In genomic region chr10:90993340-90993739, GRCh38 we compare ENCODE assay signal across 13 cellular contexts.
A peak's percentile ranks its signal among the peaks of the same experiment; 100 is the strongest.
DNase-seq lines count a peak whose midpoint lies in the region; ATAC-seq, FAIRE-seq and TF ChIP-seq lines count a peak whose summit lies in the region.
"Had no signal": no experiment of that assay in that cellular context is flagged by ENCODE, and none has a peak within 500 bp of the region (broad histone marks: within the 10 kb centered on the region; RNA-seq: fewer than 3 reads in every experiment).

No MANE protein-coding gene starts in this region.

- no peak overlapping the region for H3K27ac ChIP-seq in naive thymus-derived CD4-positive, alpha-beta T cell (ENCODE audit: low read depth, low read length)
- no peak overlapping the region for H3K27ac ChIP-seq in prostate gland

- peak overlapping the region; percentile 40 for H3K27ac Mint-ChIP-seq in dendritic cell treated with granulocyte-macrophage colony-stimulating factor and Interleukin-4, amounts not matched to agents 40 ng/mL and 50 ng/mL, for 4 days
- H3K27ac Mint-ChIP-seq in naive thymus-derived CD4-positive, alpha-beta T cell = no peak overlapping the region
- H3K27ac Mint-ChIP-seq: type B pancreatic cell had no signal

- H3K4me1 Mint-ChIP-seq in dendritic cell treated with granulocyte-macrophage colony-stimulating factor and Interleukin-4, amounts not matched to agents 40 ng/mL and 50 ng/mL, for 4 days (ENCODE audit: low read depth) = peaks cover 5% of the 10 kb centered on the region
- H3K4me1 Mint-ChIP-seq in naive thymus-derived CD4-positive, alpha-beta T cell = no peaks in the 10 kb centered on the region

- no peaks in the 10 kb centered on the region for H3K9me3 ChIP-seq in naive thymus-derived CD4-positive, alpha-beta T cell (ENCODE audit: control insufficient read depth in 2 of 3, low read length in 3 of 3)
- H3K9me3 ChIP-seq in prostate gland = no peaks in the 10 kb centered on the region

- 83% methylated on average over 3 of the region's 3 CpGs for WGBS in prostate gland

- CTCF ChIA-PET in naive thymus-derived CD4-positive, alpha-beta T cell (lab: Charles Lee) = no interaction called here

- no peaks in the 10 kb centered on the region for H3K36me3 Mint-ChIP-seq in dendritic cell treated with granulocyte-macrophage colony-stimulating factor and Interleukin-4, amounts not matched to agents 40 ng/mL and 50 ng/mL, for 4 days (ENCODE audit: low read depth)
- no peaks in the 10 kb centered on the region for H3K36me3 Mint-ChIP-seq in naive thymus-derived CD4-positive, alpha-beta T cell
- H3K36me3 Mint-ChIP-seq: type B pancreatic cell had no signal

- peak; percentile 40 for ATAC-seq in HG03457 (IDR thresholded peaks at IDR 0.05; ENCODE audit: unreplicated experiment)
- no peak for ATAC-seq in naive thymus-derived CD4-positive, alpha-beta T cell
- ATAC-seq: Panc1 had no signal

- no peaks in the 10 kb centered on the region for H3K9me3 Mint-ChIP-seq in dendritic cell treated with granulocyte-macrophage colony-stimulating factor and Interleukin-4, amounts not matched to agents 40 ng/mL and 50 ng/mL, for 4 days
- no peaks in the 10 kb centered on the region for H3K9me3 Mint-ChIP-seq in naive thymus-derived CD4-positive, alpha-beta T cell
- H3K9me3 Mint-ChIP-seq: type B pancreatic cell had no signal

- DNase-seq in AG20443 (ENCODE audit: low spot score) (peak; percentile 32), GM19239 (ENCODE audit: insufficient read length, low spot score) (no peak), HT-29 (ENCODE audit: low spot score) (no peak), NCI-H748 treated with DMSO at 0.1 percent for 48 hours (lab: John Stamatoyannopoulos, UW) (no peak), prostate gland (ENCODE audit: low spot score) (no peak)
- DNase-seq in naive thymus-derived CD4-positive, alpha-beta T cell = no peak
- DNase-seq: amygdala, C1 segment of cervical spinal cord, NCI-H2171 had no signal

- H3K4me3 Mint-ChIP-seq in dendritic cell treated with granulocyte-macrophage colony-stimulating factor and Interleukin-4, amounts not matched to agents 40 ng/mL and 50 ng/mL, for 4 days = no peak overlapping the region
- H3K4me3 Mint-ChIP-seq in naive thymus-derived CD4-positive, alpha-beta T cell = no peak overlapping the region
- H3K4me3 Mint-ChIP-seq: type B pancreatic cell had no signal

- TF ChIP-seq CTCF in prostate gland (IDR thresholded peaks at IDR 0.05) = no peak

- POLR2A ChIA-PET in naive thymus-derived CD4-positive, alpha-beta T cell (lab: Charles Lee) = no interaction called here

- no peaks in the 10 kb centered on the region for H3K27me3 ChIP-seq in naive thymus-derived CD4-positive, alpha-beta T cell (ENCODE audit: control insufficient read depth in 2 of 2, insufficient read depth in 2 of 2, low read length in 2 of 2)
- no peaks in the 10 kb centered on the region for H3K27me3 ChIP-seq in prostate gland (replicated peaks; ENCODE audit: insufficient read depth)

- no peak for TF ChIP-seq POLR2A in prostate gland (IDR thresholded peaks at IDR 0.05)

- no peaks in the 10 kb centered on the region for H3K36me3 ChIP-seq in naive thymus-derived CD4-positive, alpha-beta T cell (ENCODE audit: control insufficient read depth in 2 of 3, insufficient read depth in 3 of 3, low read length in 3 of 3)
- no peaks in the 10 kb centered on the region for H3K36me3 ChIP-seq in prostate gland

- no peaks in the 10 kb centered on the region for H3K4me1 ChIP-seq in naive thymus-derived CD4-positive, alpha-beta T cell (ENCODE audit: control insufficient read depth in 2 of 2, insufficient read depth in 2 of 2, low read length in 2 of 2)
- H3K4me1 ChIP-seq in prostate gland (replicated peaks) = no peaks in the 10 kb centered on the region

- no peak overlapping the region for H3K4me3 ChIP-seq in naive thymus-derived CD4-positive, alpha-beta T cell (ENCODE audit: low read length)
- H3K4me3 ChIP-seq in prostate gland = no peak overlapping the region

- peak; percentile 67 for FAIRE-seq in GM19239 (lab: Jason Lieb, UNC)

- H3K27me3 Mint-ChIP-seq in dendritic cell treated with granulocyte-macrophage colony-stimulating factor and Interleukin-4, amounts not matched to agents 40 ng/mL and 50 ng/mL, for 4 days = peaks cover 3% of the 10 kb centered on the region
- H3K27me3 Mint-ChIP-seq in naive thymus-derived CD4-positive, alpha-beta T cell = peaks cover 0 to 19% (median 0%) of the 10 kb centered on the region in 5 donors
- H3K27me3 Mint-ChIP-seq: type B pancreatic cell had no signal

- intact Hi-C loops in dendritic cell treated with granulocyte-macrophage colony-stimulating factor and Interleukin-4, amounts not matched to agents 40 ng/mL and 50 ng/mL, for 4 days (cut with micrococcal nuclease) = no loop called here
- intact Hi-C loops in naive thymus-derived CD4-positive, alpha-beta T cell (cut with micrococcal nuclease) = no loop called here
- intact Hi-C loops in prostate gland (cut with DNase I) = no loop called here
